14 cellular contexts compared by ENCODE assay signal in the genomic region with DNA sequence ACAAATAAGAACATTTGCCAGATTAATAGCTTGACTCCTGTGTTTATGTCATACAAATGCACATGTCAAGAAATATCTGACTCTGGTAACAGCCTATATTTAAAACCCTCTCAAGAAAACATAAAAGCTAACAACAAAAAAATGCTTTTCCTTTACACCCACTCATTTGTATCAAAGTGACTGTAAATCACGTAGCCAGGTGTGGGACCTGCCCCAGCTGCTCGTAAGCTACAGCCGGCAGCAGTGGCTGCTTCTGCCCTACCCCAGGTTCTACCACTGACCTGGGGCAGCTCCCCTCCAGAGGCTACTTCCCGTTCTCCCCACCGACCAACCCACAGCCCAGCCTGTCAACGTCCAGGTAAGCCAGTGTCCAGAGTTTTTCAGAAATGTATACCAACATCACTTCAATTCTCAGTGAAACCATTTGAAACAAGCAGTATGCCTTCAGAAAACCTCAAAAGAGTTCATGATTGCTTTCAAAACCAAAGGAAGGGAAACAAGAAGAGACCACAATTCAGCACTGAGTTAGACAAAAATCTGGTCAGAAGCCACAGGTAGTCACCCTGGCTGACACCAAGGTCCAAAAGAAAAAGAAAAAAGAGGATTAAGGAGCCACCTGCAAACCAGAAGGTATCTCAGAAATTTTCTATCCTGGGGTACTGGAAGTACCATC. TPM values are rescaled to one million over a fixed set of nuclear protein-coding genes. Genes with fewer than 3 reads are reported as not detected.
DNase-seq lines count a peak whose midpoint lies in the region; ATAC-seq and TF ChIP-seq lines count a peak whose summit lies in the region.
"Had no signal": no experiment of that assay in that cellular context is flagged by ENCODE, and none has a peak within 500 bp of the region (broad histone marks: within the 10 kb centered on the region; RNA-seq: fewer than 3 reads in every experiment).

No MANE protein-coding gene starts in this region.

- DNase-seq in activated naive CD4-positive, alpha-beta T cell treated with anti-CD3 and anti-CD28 coated beads for 36 hours = peak; percentile 35
- no peak for DNase-seq in activated naive CD4-positive, alpha-beta T cell treated with anti-CD3 and anti-CD28 coated beads, Interleukin-2, amount 50 U/mL, for 16 hours
- peak; percentile 10 for DNase-seq in Jurkat, Clone E6-1 (ENCODE audit: low read depth, low spot score)
- DNase-seq in psoas muscle (no peak), spleen (no peak), erythroblast (lab: John Stamatoyannopoulos, UW) (no peak), Peyer's patch (no peak)
- DNase-seq: DMS79 treated with DMSO at 0.1 percent for 48 hours; KBM-7; NCI-H2107; PC-9; stimulated activated CD4-positive, alpha-beta T cell treated with anti-CD3 and anti-CD28 coated beads, Interleukin-12 subunit alpha, Interleukin-12 subunit beta, amount 100 ng/mL, for 4 hours; T1000 had no signal

- H3K9me3 Mint-ChIP-seq in activated naive CD4-positive, alpha-beta T cell treated with anti-CD3 and anti-CD28 coated beads for 36 hours = no peaks in the 10 kb centered on the region

- H3K4me1 Mint-ChIP-seq in activated naive CD4-positive, alpha-beta T cell treated with anti-CD3 and anti-CD28 coated beads for 36 hours (ENCODE audit: low read depth) = peaks cover 11% of the 10 kb centered on the region

- H3K4me1 ChIP-seq in psoas muscle (peaks cover 21% of the 10 kb centered on the region), spleen (no peaks in the 10 kb centered on the region), Peyer's patch (no peaks in the 10 kb centered on the region)

- TF ChIP-seq CTCF in psoas muscle (IDR thresholded peaks at IDR 0.05) = no peak
- no peak for TF ChIP-seq CTCF in spleen (IDR thresholded peaks at IDR 0.05 in 8 of 11, conservative IDR thresholded peaks at IDR 0.05 in 3 of 11)
- no peak for TF ChIP-seq CTCF in Peyer's patch (IDR thresholded peaks at IDR 0.05)

- H3K36me3 ChIP-seq in psoas muscle (ENCODE audit: insufficient read depth in 1 of 2, low read depth in 1 of 2) (peaks cover 0 to 87% of the 10 kb centered on the region in 2 donors), spleen (peaks cover 0 to 100% (median 65%) of the 10 kb centered on the region in 6 donors), Peyer's patch (peaks cover 0 to 83% (median 0%) of the 10 kb centered on the region in 3 donors)

- H3K27ac Mint-ChIP-seq in activated naive CD4-positive, alpha-beta T cell treated with anti-CD3 and anti-CD28 coated beads for 36 hours = peak overlapping the region; percentile 25

- intact Hi-C loops in activated naive CD4-positive, alpha-beta T cell treated with anti-CD3 and anti-CD28 coated beads for 36 hours (cut with micrococcal nuclease) = no loop called here
- intact Hi-C loops in psoas muscle (cut with DNase I) = no loop called here
- intact Hi-C loops in spleen (cut with DNase I; ENCODE audit: low total_unique reads) = no loop called here

- 83 to 90% (median 84%) methylated on average over 6 of the region's 6 CpGs for WGBS in psoas muscle, 3 donors
- 71 to 82% (median 78%) methylated on average over 6 of the region's 6 CpGs for WGBS in spleen, 5 donors

- no peak overlapping the region for H3K4me3 ChIP-seq in Jurkat, Clone E6-1 (ENCODE audit: low read length)
- H3K4me3 ChIP-seq in psoas muscle (no peak overlapping the region), spleen (no peak overlapping the region), Peyer's patch (no peak overlapping the region)
- H3K4me3 ChIP-seq: PC-9 had no signal

- H3K36me3 Mint-ChIP-seq in activated naive CD4-positive, alpha-beta T cell treated with anti-CD3 and anti-CD28 coated beads for 36 hours (ENCODE audit: low read depth) = peaks cover 24% of the 10 kb centered on the region

- TF ChIP-seq POLR2A in spleen (IDR thresholded peaks at IDR 0.05) (no peak), erythroblast (IDR thresholded peaks at IDR 0.05; ENCODE audit: low read length) (no peak), Peyer's patch (IDR thresholded peaks at IDR 0.05) (no peak)

- H3K27ac ChIP-seq in psoas muscle (peak overlapping the region; percentile 91), spleen (no peak overlapping the region), Peyer's patch (no peak overlapping the region)
- H3K27ac ChIP-seq: PC-9 had no signal

- H3K9me3 ChIP-seq in psoas muscle = no peaks in the 10 kb centered on the region
- H3K9me3 ChIP-seq in spleen = no peaks in the 10 kb centered on the region
- H3K9me3 ChIP-seq in Peyer's patch = no peaks in the 10 kb centered on the region

- no peaks in the 10 kb centered on the region for H3K27me3 Mint-ChIP-seq in activated naive CD4-positive, alpha-beta T cell treated with anti-CD3 and anti-CD28 coated beads for 36 hours (ENCODE audit: low read depth)

- CTCF ChIA-PET in activated naive CD4-positive, alpha-beta T cell treated with anti-CD3 and anti-CD28 coated beads for 36 hours (lab: Charles Lee) = no interaction called here

- H3K4me3 Mint-ChIP-seq in activated naive CD4-positive, alpha-beta T cell treated with anti-CD3 and anti-CD28 coated beads for 36 hours = no peak overlapping the region

- ATAC-seq in GM21786 (IDR thresholded peaks at IDR 0.05; ENCODE audit: unreplicated experiment) (peak; percentile 67), psoas muscle (no peak)

- no peaks in the 10 kb centered on the region for H3K27me3 ChIP-seq in psoas muscle (ENCODE audit: insufficient read depth in 3 of 3, low read length in 2 of 3)
- H3K27me3 ChIP-seq in spleen (replicated peaks in 1 of 7) = no peaks in the 10 kb centered on the region
- no peaks in the 10 kb centered on the region for H3K27me3 ChIP-seq in Peyer's patch

RNA-seq across cellular contexts. Expression of gene KIDINS220, which starts 40.4 kb away (rescaled TPM):
- 10 to 100 TPM; 19.3 to 20.5 TPM for total RNA-seq in activated naive CD4-positive, alpha-beta T cell treated with anti-CD3 and anti-CD28 coated beads for 36 hours
- 17.5 TPM for polyA plus RNA-seq in Jurkat, Clone E6-1 (2012; ENCODE audit: insufficient read depth, insufficient read length)
- total RNA-seq in psoas muscle = 10 to 100 TPM; 40.4 to 52.0 (median 46.5) TPM
- 10 to 100 TPM in 2 of 3 donors, 1 to 10 TPM in 1; 7.5 to 29.1 (median 10.9) TPM for polyA plus RNA-seq in psoas muscle
- total RNA-seq in spleen = 10 to 100 TPM; 48.3 to 84.1 (median 66.0) TPM
- polyA plus RNA-seq in spleen = 1 to 10 TPM; 6.0 to 7.4 (median 6.8) TPM
- 10 to 100 TPM; 57.8 to 88.3 (median 70.4) TPM for total RNA-seq in Peyer's patch

Comparison
In these comparisons a context has a peak if more than half of its experiments do, and no peak if none do; other contexts are left out.
1. DNase-seq: peak in activated naive CD4-positive, alpha-beta T cell treated with anti-CD3 and anti-CD28 coated beads for 36 hours (single experiment) and Jurkat, Clone E6-1 (single experiment); none in activated naive CD4-positive, alpha-beta T cell treated with anti-CD3 and anti-CD28 coated beads, Interleukin-2, amount 50 U/mL, for 16 hours (single experiment), psoas muscle (0 of 2), spleen (single experiment), erythroblast (0 of 2) and Peyer's patch (0 of 3).